1 cellular context compared by ENCODE assay signal in the genomic region with DNA sequence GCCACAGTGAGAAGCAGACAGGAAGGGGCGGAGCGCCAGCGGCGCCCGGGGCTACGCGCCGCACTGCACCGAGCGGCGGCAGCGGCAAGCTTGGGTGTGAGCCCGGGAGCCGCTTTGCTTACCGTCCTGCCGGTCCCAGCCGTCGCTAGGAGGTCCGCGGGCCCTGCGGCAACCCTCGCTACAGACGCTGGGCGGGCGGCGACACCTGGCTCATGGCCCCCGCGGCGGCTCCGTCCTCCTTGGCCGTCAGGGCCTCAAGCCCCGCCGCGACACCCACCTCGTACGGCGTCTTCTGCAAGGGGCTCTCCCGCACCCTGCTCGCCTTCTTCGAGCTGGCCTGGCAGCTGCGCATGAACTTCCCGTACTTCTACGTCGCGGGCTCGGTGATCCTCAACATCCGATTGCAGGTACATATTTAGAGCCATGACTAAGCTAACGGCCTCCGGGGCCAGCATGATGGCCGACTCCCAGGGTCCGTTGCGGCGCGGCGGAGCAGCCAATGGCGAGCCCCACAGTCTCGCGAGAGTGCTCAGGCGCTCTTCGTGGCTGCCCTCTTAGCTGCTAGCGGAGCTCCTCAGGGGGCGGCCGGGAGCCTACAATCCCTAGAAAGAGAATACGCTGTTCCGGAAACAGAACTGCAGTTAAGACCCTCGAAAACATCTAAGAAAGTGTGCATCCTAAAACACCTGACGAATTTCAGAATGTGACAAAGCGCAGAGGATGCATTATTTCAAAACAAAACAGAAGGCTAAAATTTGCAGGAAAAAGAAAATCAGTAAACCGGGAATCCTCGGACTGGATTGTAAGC.
TF ChIP-seq lines count a peak whose summit lies in the region.

A gene (plus strand): TSS at position 50 of the 808 bp plus-strand sequence. CDS start 163 bp downstream, at position 213.

TF ChIP-seq in HepG2, 621 proteins besides CTCF, POLR2A, EP300 and RAD21 (continued from another document and continues in another):
- peak; percentile 8; the same call in 1 of the 2 replicates for TF ChIP-seq FOXK1 (CRISPR knock-in tag; IDR thresholded peaks at IDR 0.05; ENCODE audit: borderline replicate concordance, low read depth)
- TF ChIP-seq SMAD3 (CRISPR knock-in tag; IDR thresholded peaks at IDR 0.05): peak; percentile 77; the same call in 1 of the 2 replicates
- TF ChIP-seq, protein P1, sequence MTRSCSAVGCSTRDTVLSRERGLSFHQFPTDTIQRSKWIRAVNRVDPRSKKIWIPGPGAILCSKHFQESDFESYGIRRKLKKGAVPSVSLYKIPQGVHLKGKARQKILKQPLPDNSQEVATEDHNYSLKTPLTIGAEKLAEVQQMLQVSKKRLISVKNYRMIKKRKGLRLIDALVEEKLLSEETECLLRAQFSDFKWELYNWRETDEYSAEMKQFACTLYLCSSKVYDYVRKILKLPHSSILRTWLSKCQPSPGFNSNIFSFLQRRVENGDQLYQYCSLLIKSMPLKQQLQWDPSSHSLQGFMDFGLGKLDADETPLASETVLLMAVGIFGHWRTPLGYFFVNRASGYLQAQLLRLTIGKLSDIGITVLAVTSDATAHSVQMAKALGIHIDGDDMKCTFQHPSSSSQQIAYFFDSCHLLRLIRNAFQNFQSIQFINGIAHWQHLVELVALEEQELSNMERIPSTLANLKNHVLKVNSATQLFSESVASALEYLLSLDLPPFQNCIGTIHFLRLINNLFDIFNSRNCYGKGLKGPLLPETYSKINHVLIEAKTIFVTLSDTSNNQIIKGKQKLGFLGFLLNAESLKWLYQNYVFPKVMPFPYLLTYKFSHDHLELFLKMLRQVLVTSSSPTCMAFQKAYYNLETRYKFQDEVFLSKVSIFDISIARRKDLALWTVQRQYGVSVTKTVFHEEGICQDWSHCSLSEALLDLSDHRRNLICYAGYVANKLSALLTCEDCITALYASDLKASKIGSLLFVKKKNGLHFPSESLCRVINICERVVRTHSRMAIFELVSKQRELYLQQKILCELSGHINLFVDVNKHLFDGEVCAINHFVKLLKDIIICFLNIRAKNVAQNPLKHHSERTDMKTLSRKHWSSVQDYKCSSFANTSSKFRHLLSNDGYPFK (CRISPR knock-in tag; IDR thresholded peaks at IDR 0.05; ENCODE audit: borderline replicate concordance): peak; percentile 90
- no peak for TF ChIP-seq PCBP1 (IDR thresholded peaks at IDR 0.05; ENCODE audit: borderline replicate concordance, low read depth, low read length)
- TF ChIP-seq HOXD1 (CRISPR knock-in tag; IDR thresholded peaks at IDR 0.05): peak; percentile 80
- peak; percentile 90 for TF ChIP-seq BORCS8-MEF2B (CRISPR knock-in tag; IDR thresholded peaks at IDR 0.05)
- TF ChIP-seq, protein P2, sequence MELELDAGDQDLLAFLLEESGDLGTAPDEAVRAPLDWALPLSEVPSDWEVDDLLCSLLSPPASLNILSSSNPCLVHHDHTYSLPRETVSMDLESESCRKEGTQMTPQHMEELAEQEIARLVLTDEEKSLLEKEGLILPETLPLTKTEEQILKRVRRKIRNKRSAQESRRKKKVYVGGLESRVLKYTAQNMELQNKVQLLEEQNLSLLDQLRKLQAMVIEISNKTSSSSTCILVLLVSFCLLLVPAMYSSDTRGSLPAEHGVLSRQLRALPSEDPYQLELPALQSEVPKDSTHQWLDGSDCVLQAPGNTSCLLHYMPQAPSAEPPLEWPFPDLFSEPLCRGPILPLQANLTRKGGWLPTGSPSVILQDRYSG (CRISPR knock-in tag; IDR thresholded peaks at IDR 0.05): no peak
- TF ChIP-seq ZNF44 (CRISPR knock-in tag; IDR thresholded peaks at IDR 0.05): 0 out of 2 replicates have a peak, but pooled peaks have one; percentile 58
- TF ChIP-seq ZMYM2 (CRISPR knock-in tag; IDR thresholded peaks at IDR 0.05): no peak
- TF ChIP-seq MEF2D (CRISPR knock-in tag; IDR thresholded peaks at IDR 0.05): no peak; the same call in 1 of the 2 replicates
- no peak for TF ChIP-seq SRF (IDR thresholded peaks at IDR 0.05; ENCODE audit: low read depth, low read length)
- TF ChIP-seq SKI (IDR thresholded peaks at IDR 0.05; ENCODE audit: partially characterized antibody): peak; percentile 18
- TF ChIP-seq, protein P3, sequence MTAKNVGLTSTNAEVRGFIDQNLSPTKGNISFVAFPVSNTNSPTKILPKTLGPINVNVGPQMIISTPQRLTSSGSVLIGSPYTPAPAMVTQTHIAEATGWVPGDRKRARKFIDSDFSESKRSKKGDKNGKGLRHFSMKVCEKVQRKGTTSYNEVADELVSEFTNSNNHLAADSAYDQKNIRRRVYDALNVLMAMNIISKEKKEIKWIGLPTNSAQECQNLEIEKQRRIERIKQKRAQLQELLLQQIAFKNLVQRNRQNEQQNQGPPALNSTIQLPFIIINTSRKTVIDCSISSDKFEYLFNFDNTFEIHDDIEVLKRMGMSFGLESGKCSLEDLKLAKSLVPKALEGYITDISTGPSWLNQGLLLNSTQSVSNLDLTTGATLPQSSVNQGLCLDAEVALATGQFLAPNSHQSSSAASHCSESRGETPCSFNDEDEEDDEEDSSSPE (CRISPR knock-in tag; IDR thresholded peaks at IDR 0.05): peak; percentile 43
- TF ChIP-seq PITX1 (CRISPR knock-in tag; IDR thresholded peaks at IDR 0.05): peak; percentile 28; the same call in 1 of the 2 replicates
- TF ChIP-seq, protein P4, sequence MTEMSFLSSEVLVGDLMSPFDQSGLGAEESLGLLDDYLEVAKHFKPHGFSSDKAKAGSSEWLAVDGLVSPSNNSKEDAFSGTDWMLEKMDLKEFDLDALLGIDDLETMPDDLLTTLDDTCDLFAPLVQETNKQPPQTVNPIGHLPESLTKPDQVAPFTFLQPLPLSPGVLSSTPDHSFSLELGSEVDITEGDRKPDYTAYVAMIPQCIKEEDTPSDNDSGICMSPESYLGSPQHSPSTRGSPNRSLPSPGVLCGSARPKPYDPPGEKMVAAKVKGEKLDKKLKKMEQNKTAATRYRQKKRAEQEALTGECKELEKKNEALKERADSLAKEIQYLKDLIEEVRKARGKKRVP (CRISPR knock-in tag; IDR thresholded peaks at IDR 0.05): no peak
- TF ChIP-seq SIN3A (IDR thresholded peaks at IDR 0.05; ENCODE audit: borderline replicate concordance, low read depth, low read length): peak; percentile 48; the same call in 1 of the 2 replicates
- no peak for TF ChIP-seq NR2F1 (CRISPR knock-in tag; IDR thresholded peaks at IDR 0.05)
- TF ChIP-seq ZNF567 (CRISPR knock-in tag; IDR thresholded peaks at IDR 0.05; ENCODE audit: borderline replicate concordance): peak; percentile 42; the same call in 1 of the 2 replicates
- TF ChIP-seq, protein P5, sequence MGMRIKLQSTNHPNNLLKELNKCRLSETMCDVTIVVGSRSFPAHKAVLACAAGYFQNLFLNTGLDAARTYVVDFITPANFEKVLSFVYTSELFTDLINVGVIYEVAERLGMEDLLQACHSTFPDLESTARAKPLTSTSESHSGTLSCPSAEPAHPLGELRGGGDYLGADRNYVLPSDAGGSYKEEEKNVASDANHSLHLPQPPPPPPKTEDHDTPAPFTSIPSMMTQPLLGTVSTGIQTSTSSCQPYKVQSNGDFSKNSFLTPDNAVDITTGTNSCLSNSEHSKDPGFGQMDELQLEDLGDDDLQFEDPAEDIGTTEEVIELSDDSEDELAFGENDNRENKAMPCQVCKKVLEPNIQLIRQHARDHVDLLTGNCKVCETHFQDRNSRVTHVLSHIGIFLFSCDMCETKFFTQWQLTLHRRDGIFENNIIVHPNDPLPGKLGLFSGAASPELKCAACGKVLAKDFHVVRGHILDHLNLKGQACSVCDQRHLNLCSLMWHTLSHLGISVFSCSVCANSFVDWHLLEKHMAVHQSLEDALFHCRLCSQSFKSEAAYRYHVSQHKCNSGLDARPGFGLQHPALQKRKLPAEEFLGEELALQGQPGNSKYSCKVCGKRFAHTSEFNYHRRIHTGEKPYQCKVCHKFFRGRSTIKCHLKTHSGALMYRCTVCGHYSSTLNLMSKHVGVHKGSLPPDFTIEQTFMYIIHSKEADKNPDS (CRISPR knock-in tag; IDR thresholded peaks at IDR 0.05): no peak
- TF ChIP-seq, protein P6, sequence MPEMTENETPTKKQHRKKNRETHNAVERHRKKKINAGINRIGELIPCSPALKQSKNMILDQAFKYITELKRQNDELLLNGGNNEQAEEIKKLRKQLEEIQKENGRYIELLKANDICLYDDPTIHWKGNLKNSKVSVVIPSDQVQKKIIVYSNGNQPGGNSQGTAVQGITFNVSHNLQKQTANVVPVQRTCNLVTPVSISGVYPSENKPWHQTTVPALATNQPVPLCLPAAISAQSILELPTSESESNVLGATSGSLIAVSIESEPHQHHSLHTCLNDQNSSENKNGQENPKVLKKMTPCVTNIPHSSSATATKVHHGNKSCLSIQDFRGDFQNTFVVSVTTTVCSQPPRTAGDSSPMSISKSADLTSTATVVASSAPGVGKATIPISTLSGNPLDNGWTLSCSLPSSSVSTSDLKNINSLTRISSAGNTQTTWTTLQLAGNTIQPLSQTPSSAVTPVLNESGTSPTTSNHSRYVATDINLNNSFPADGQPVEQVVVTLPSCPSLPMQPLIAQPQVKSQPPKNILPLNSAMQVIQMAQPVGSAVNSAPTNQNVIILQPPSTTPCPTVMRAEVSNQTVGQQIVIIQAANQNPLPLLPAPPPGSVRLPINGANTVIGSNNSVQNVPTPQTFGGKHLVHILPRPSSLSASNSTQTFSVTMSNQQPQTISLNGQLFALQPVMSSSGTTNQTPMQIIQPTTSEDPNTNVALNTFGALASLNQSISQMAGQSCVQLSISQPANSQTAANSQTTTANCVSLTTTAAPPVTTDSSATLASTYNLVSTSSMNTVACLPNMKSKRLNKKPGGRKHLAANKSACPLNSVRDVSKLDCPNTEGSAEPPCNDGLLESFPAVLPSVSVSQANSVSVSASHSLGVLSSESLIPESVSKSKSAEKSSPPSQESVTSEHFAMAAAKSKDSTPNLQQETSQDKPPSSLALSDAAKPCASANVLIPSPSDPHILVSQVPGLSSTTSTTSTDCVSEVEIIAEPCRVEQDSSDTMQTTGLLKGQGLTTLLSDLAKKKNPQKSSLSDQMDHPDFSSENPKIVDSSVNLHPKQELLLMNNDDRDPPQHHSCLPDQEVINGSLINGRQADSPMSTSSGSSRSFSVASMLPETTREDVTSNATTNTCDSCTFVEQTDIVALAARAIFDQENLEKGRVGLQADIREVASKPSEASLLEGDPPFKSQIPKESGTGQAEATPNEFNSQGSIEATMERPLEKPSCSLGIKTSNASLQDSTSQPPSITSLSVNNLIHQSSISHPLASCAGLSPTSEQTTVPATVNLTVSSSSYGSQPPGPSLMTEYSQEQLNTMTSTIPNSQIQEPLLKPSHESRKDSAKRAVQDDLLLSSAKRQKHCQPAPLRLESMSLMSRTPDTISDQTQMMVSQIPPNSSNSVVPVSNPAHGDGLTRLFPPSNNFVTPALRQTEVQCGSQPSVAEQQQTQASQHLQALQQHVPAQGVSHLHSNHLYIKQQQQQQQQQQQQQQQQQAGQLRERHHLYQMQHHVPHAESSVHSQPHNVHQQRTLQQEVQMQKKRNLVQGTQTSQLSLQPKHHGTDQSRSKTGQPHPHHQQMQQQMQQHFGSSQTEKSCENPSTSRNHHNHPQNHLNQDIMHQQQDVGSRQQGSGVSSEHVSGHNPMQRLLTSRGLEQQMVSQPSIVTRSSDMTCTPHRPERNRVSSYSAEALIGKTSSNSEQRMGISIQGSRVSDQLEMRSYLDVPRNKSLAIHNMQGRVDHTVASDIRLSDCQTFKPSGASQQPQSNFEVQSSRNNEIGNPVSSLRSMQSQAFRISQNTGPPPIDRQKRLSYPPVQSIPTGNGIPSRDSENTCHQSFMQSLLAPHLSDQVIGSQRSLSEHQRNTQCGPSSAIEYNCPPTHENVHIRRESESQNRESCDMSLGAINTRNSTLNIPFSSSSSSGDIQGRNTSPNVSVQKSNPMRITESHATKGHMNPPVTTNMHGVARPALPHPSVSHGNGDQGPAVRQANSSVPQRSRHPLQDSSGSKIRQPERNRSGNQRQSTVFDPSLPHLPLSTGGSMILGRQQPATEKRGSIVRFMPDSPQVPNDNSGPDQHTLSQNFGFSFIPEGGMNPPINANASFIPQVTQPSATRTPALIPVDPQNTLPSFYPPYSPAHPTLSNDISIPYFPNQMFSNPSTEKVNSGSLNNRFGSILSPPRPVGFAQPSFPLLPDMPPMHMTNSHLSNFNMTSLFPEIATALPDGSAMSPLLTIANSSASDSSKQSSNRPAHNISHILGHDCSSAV (CRISPR knock-in tag; IDR thresholded peaks at IDR 0.05; ENCODE audit: borderline replicate concordance): no peak
- TF ChIP-seq, protein P7, sequence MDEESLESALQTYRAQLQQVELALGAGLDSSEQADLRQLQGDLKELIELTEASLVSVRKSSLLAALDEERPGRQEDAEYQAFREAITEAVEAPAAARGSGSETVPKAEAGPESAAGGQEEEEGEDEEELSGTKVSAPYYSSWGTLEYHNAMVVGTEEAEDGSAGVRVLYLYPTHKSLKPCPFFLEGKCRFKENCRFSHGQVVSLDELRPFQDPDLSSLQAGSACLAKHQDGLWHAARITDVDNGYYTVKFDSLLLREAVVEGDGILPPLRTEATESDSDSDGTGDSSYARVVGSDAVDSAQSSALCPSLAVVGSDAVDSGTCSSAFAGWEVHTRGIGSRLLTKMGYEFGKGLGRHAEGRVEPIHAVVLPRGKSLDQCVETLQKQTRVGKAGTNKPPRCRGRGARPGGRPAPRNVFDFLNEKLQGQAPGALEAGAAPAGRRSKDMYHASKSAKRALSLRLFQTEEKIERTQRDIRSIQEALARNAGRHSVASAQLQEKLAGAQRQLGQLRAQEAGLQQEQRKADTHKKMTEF (CRISPR knock-in tag; IDR thresholded peaks at IDR 0.05): peak; percentile 88
- TF ChIP-seq, protein P8, sequence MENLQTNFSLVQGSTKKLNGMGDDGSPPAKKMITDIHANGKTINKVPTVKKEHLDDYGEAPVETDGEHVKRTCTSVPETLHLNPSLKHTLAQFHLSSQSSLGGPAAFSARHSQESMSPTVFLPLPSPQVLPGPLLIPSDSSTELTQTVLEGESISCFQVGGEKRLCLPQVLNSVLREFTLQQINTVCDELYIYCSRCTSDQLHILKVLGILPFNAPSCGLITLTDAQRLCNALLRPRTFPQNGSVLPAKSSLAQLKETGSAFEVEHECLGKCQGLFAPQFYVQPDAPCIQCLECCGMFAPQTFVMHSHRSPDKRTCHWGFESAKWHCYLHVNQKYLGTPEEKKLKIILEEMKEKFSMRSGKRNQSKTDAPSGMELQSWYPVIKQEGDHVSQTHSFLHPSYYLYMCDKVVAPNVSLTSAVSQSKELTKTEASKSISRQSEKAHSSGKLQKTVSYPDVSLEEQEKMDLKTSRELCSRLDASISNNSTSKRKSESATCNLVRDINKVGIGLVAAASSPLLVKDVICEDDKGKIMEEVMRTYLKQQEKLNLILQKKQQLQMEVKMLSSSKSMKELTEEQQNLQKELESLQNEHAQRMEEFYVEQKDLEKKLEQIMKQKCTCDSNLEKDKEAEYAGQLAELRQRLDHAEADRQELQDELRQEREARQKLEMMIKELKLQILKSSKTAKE (CRISPR knock-in tag; IDR thresholded peaks at IDR 0.05; ENCODE audit: borderline replicate concordance): no peak
- no peak for TF ChIP-seq TCF7 (IDR thresholded peaks at IDR 0.05; ENCODE audit: low read depth)
- TF ChIP-seq, protein P9, sequence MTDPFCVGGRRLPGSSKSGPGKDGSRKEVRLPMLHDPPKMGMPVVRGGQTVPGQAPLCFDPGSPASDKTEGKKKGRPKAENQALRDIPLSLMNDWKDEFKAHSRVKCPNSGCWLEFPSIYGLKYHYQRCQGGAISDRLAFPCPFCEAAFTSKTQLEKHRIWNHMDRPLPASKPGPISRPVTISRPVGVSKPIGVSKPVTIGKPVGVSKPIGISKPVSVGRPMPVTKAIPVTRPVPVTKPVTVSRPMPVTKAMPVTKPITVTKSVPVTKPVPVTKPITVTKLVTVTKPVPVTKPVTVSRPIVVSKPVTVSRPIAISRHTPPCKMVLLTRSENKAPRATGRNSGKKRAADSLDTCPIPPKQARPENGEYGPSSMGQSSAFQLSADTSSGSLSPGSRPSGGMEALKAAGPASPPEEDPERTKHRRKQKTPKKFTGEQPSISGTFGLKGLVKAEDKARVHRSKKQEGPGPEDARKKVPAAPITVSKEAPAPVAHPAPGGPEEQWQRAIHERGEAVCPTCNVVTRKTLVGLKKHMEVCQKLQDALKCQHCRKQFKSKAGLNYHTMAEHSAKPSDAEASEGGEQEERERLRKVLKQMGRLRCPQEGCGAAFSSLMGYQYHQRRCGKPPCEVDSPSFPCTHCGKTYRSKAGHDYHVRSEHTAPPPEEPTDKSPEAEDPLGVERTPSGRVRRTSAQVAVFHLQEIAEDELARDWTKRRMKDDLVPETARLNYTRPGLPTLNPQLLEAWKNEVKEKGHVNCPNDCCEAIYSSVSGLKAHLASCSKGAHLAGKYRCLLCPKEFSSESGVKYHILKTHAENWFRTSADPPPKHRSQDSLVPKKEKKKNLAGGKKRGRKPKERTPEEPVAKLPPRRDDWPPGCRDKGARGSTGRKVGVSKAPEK (CRISPR knock-in tag; IDR thresholded peaks at IDR 0.05; ENCODE audit: borderline replicate concordance): no peak
